In the genomic region with DNA sequence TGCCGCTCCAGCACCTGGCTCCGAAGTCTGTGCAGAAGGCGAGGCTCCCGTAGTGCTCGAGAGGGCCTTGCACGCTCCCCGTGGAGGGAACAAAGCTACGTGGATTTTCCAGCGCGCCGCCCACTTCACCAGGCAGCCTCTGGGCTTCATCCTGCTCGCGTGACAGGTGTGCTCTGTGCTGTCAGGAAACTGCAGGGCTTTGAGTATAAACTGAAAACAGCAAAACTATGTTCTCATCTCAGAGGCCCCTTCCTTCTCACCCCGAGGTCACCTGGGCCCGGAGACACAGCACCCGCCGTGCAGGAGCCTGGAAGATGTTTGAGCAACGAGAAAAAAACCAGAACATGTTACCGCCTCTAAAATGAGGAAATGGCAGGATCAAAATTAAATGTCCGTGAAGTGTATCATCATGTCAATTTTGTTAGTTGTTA, we compare ENCODE assay signal across 9 cellular contexts. TPM values are rescaled to one million over a fixed set of nuclear protein-coding genes. Genes with fewer than 3 reads are reported as not detected.
DNase-seq lines count a peak whose midpoint lies in the region; ATAC-seq, FAIRE-seq and TF ChIP-seq lines count a peak whose summit lies in the region.
"Had no signal": no experiment of that assay in that cellular context is flagged by ENCODE, and none has a peak within 500 bp of the region (broad histone marks: within the 10 kb centered on the region; RNA-seq: fewer than 3 reads in every experiment).

No MANE protein-coding gene starts in this region.

- H3K27ac Mint-ChIP-seq in CD4-positive, alpha-beta T cell, result peak overlapping the region; percentile 61
- H3K27ac Mint-ChIP-seq in H9 (no peak overlapping the region), astrocyte (ENCODE audit: unreplicated experiment) (peak overlapping the region; percentile 41)
- H3K27ac Mint-ChIP-seq in natural killer cell treated with Interleukin-12 subunit alpha and Interleukin-12 subunit beta and Interleukin-15 and Interleukin-18, amount 100 ng/mL, for 72 hours, result no peak overlapping the region

- H3K27me3 ChIP-seq in CD4-positive, alpha-beta T cell (ENCODE audit: control insufficient read depth, insufficient read depth, low read length), result no peaks in the 10 kb centered on the region
- H3K27me3 ChIP-seq in H9 (ENCODE audit: insufficient read depth, low read length), result no peaks in the 10 kb centered on the region
- H3K27me3 ChIP-seq in astrocyte (ENCODE audit: insufficient read depth, low read length), result no peaks in the 10 kb centered on the region

- no peak overlapping the region for H4K91ac ChIP-seq in H9 (ENCODE audit: insufficient read length, low read depth, low read length)

- CTCF ChIA-PET in CD4-positive, alpha-beta T cell (lab: Charles Lee), result interaction anchor here (0.9 to 1.5 kb wide), 2 partner anchors 18 to 34 kb away, joined by 3 to 6 read pairs; a partner anchor contains a TSS

- no CpG with 5 or more reads among the region's 20 CpGs for WGBS in H9 (ENCODE audit: extremely low coverage, insufficient read length, low lambda C conversion rate)

- intact Hi-C loops in CD4-positive, alpha-beta T cell (cut with DNase I, micrococcal nuclease), result no loop called here

- H3K23me2 ChIP-seq in H9 (ENCODE audit: insufficient read length, low read depth, low read length, poor library complexity, severe bottlenecking), result no peaks in the 10 kb centered on the region

- no peak overlapping the region for H2BK15ac ChIP-seq in H9 (ENCODE audit: low read depth, low read length)

- no peak overlapping the region for H3K4me2 ChIP-seq in H9 (ENCODE audit: insufficient read depth, insufficient read length, low read length)
- H3K4me2 ChIP-seq in astrocyte (ENCODE audit: low read length), result peak overlapping the region; percentile 95

- no peak overlapping the region for H3K23ac ChIP-seq in H9 (ENCODE audit: insufficient read length, low read depth, low read length)

- H4K5ac ChIP-seq in H9 (ENCODE audit: insufficient read length, low read depth, low read length), result no peak overlapping the region

- H2AK5ac ChIP-seq in H9 (ENCODE audit: insufficient read length, low read length), result no peak overlapping the region

- no peak for DNase-seq in CD4-positive, alpha-beta T cell
- DNase-seq in H9 (no peak), astrocyte (ENCODE audit: low read depth) (no peak), inferior parietal cortex (ENCODE audit: extremely low spot score) (no peak), NCI-H2081 (lab: John Stamatoyannopoulos, UW) (no peak), cerebellum (ENCODE audit: low spot score) (no peak)
- no peak for DNase-seq in natural killer cell treated with Interleukin-12 subunit alpha and Interleukin-12 subunit beta and Interleukin-15 and Interleukin-18, amount 100 ng/mL, for 72 hours (ENCODE audit: low spot score)

- no peak for TF ChIP-seq CTCF in CD4-positive, alpha-beta T cell (IDR thresholded peaks at IDR 0.05)
- TF ChIP-seq CTCF in H9 (conservative IDR thresholded peaks at IDR 0.05), result no peak
- TF ChIP-seq CTCF in astrocyte (IDR thresholded peaks at IDR 0.05; ENCODE audit: insufficient read depth, low read depth, low read length), result no peak

- H4K8ac ChIP-seq in H9 (replicated peaks; ENCODE audit: insufficient read length, low read depth, low read length), result no peak overlapping the region

- peak overlapping the region; percentile 67 for H3K4me3 ChIP-seq in astrocyte (ENCODE audit: insufficient read depth, low read depth, low read length)

- no peak overlapping the region for H3K9ac ChIP-seq in H9 (ENCODE audit: extremely low read depth, insufficient read length, low read length)
- H3K9ac ChIP-seq in astrocyte (ENCODE audit: low read length), result peak overlapping the region; percentile 87

- H2AFZ ChIP-seq in H9 (ENCODE audit: low read length) (no peak overlapping the region), astrocyte (ENCODE audit: low read depth, low read length) (no peak overlapping the region)

- H3K79me1 ChIP-seq in H9 (ENCODE audit: insufficient read depth, low read depth, low read length, poor library complexity, severe bottlenecking), result no peaks in the 10 kb centered on the region

- no peak overlapping the region for H3K4ac ChIP-seq in H9 (ENCODE audit: low read depth, low read length)

- peak overlapping the region; percentile 80 for H3K4me3 Mint-ChIP-seq in CD4-positive, alpha-beta T cell
- H3K4me3 Mint-ChIP-seq in H9, result peak overlapping the region; percentile 34 to 62
- H3K4me3 Mint-ChIP-seq in astrocyte (ENCODE audit: unreplicated experiment), result peak overlapping the region; percentile 90
- peak overlapping the region; percentile 55 for H3K4me3 Mint-ChIP-seq in natural killer cell treated with Interleukin-12 subunit alpha and Interleukin-12 subunit beta and Interleukin-15 and Interleukin-18, amount 100 ng/mL, for 72 hours

- FAIRE-seq in astrocyte (lab: Jason Lieb, UNC), result no peak

- no peak overlapping the region for H3T11ph ChIP-seq in H9 (ENCODE audit: low read length)

- no peak overlapping the region for H2BK5ac ChIP-seq in H9 (ENCODE audit: insufficient read length, low read length)

- peaks cover under 1% of the 10 kb centered on the region for H3K9me3 ChIP-seq in CD4-positive, alpha-beta T cell (ENCODE audit: control insufficient read depth, low read length)
- H3K9me3 ChIP-seq in H9 (ENCODE audit: control insufficient read depth, low read depth, low read length), result no peaks in the 10 kb centered on the region
- H3K9me3 ChIP-seq in astrocyte (ENCODE audit: insufficient read depth, low read depth, low read length), result no peaks in the 10 kb centered on the region

- H3K18ac ChIP-seq in H9 (ENCODE audit: insufficient read length, low read depth, low read length), result no peak overlapping the region

- H3K36me3 ChIP-seq in astrocyte (ENCODE audit: insufficient read depth, low read length), result peaks cover 2% of the 10 kb centered on the region

- peaks cover 44% of the 10 kb centered on the region for H3K4me1 Mint-ChIP-seq in CD4-positive, alpha-beta T cell (ENCODE audit: low read depth)
- H3K4me1 Mint-ChIP-seq in H9 (peaks cover 13 to 25% of the 10 kb centered on the region in 2 experiments), astrocyte (ENCODE audit: low read depth, unreplicated experiment) (peaks cover 14% of the 10 kb centered on the region)
- peaks cover 6 to 24% of the 10 kb centered on the region in 2 donors for H3K4me1 Mint-ChIP-seq in natural killer cell treated with Interleukin-12 subunit alpha and Interleukin-12 subunit beta and Interleukin-15 and Interleukin-18, amount 100 ng/mL, for 72 hours (ENCODE audit: low read depth in 2 of 2)

- H3K36me3 Mint-ChIP-seq in CD4-positive, alpha-beta T cell (ENCODE audit: low read depth), result peaks cover 33% of the 10 kb centered on the region
- H3K36me3 Mint-ChIP-seq in H9 (ENCODE audit: insufficient read depth in 1 of 3, low read depth in 3 of 3) (peaks cover 1 to 23% (median 4%) of the 10 kb centered on the region in 3 experiments), astrocyte (ENCODE audit: low read depth, unreplicated experiment) (peaks cover 8% of the 10 kb centered on the region)
- peaks cover 4% of the 10 kb centered on the region for H3K36me3 Mint-ChIP-seq in natural killer cell treated with Interleukin-12 subunit alpha and Interleukin-12 subunit beta and Interleukin-15 and Interleukin-18, amount 100 ng/mL, for 72 hours

- H3K79me2 ChIP-seq in H9 (ENCODE audit: insufficient read depth, low read length), result no peaks in the 10 kb centered on the region
- peaks cover 63% of the 10 kb centered on the region for H3K79me2 ChIP-seq in astrocyte (ENCODE audit: insufficient read depth, low read length)

- no peaks in the 10 kb centered on the region for H3K4me1 ChIP-seq in H9 (ENCODE audit: insufficient read depth, low read length)
- H3K4me1 ChIP-seq in astrocyte (ENCODE audit: insufficient read depth, low read length), result peaks cover 18% of the 10 kb centered on the region

- no peak for ATAC-seq in CD4-positive, alpha-beta T cell (ENCODE audit: poor library complexity)
- ATAC-seq in natural killer cell treated with Interleukin-12 subunit alpha and Interleukin-12 subunit beta and Interleukin-15 and Interleukin-18, amount 100 ng/mL, for 72 hours, result no peak
- no peak for ATAC-seq in GM18861 (IDR thresholded peaks at IDR 0.05; ENCODE audit: unreplicated experiment)
- ATAC-seq: sciatic nerve had no signal

- H3K56ac ChIP-seq in H9 (ENCODE audit: insufficient read length, low read depth, low read length), result no peak overlapping the region

- H3K27me3 Mint-ChIP-seq in CD4-positive, alpha-beta T cell, result no peaks in the 10 kb centered on the region
- peaks cover 2% of the 10 kb centered on the region; the same call in 1 of the 2 replicates for H3K27me3 Mint-ChIP-seq in H9 (ENCODE audit: low read depth)
- no peaks in the 10 kb centered on the region for H3K27me3 Mint-ChIP-seq in astrocyte (ENCODE audit: low read depth, unreplicated experiment)
- no peaks in the 10 kb centered on the region for H3K27me3 Mint-ChIP-seq in natural killer cell treated with Interleukin-12 subunit alpha and Interleukin-12 subunit beta and Interleukin-15 and Interleukin-18, amount 100 ng/mL, for 72 hours

- no peaks in the 10 kb centered on the region for H3K9me3 Mint-ChIP-seq in CD4-positive, alpha-beta T cell
- H3K9me3 Mint-ChIP-seq in H9 (no peaks in the 10 kb centered on the region), astrocyte (ENCODE audit: unreplicated experiment) (no peaks in the 10 kb centered on the region)
- peaks cover 3% of the 10 kb centered on the region for H3K9me3 Mint-ChIP-seq in natural killer cell treated with Interleukin-12 subunit alpha and Interleukin-12 subunit beta and Interleukin-15 and Interleukin-18, amount 100 ng/mL, for 72 hours

- no peak overlapping the region for H2BK20ac ChIP-seq in H9 (ENCODE audit: low read depth, low read length, poor library complexity, severe bottlenecking)

- no peak overlapping the region for H2BK12ac ChIP-seq in H9 (ENCODE audit: insufficient read length, low read depth, low read length)

- H4K20me1 ChIP-seq in H9 (ENCODE audit: control insufficient read depth, insufficient read depth, insufficient read length), result no peaks in the 10 kb centered on the region
- peaks cover 60% of the 10 kb centered on the region for H4K20me1 ChIP-seq in astrocyte (ENCODE audit: insufficient read depth, low read length)

- H3K27ac ChIP-seq in CD4-positive, alpha-beta T cell (ENCODE audit: low read depth, low read length), result no peak overlapping the region
- H3K27ac ChIP-seq in H9 (ENCODE audit: insufficient read length, low read depth, low read length) (no peak overlapping the region), astrocyte (ENCODE audit: low read depth, low read length) (no peak overlapping the region)

- H3K14ac ChIP-seq in H9 (ENCODE audit: insufficient read depth, low read length), result no peak overlapping the region

- POLR2A ChIA-PET in CD4-positive, alpha-beta T cell (lab: Charles Lee), result interaction anchor here (1.0 to 1.4 kb wide), 2 partner anchors 18 to 39 kb away, joined by 4 read pairs; a partner anchor contains a TSS

- H2BK120ac ChIP-seq in H9 (ENCODE audit: low read depth, low read length, poor library complexity, severe bottlenecking), result no peak overlapping the region

RNA-seq across cellular contexts. Expression of a gene that starts 17.6 kb away (rescaled TPM):
- 10 to 100 TPM in 1 of 2 experiments, 1 to 10 TPM in 1; 9.9 to 13.7 TPM for total RNA-seq in CD4-positive, alpha-beta T cell
- total RNA-seq in H9 (2021), result 1.4 and 1.6 TPM in 2 replicates
- total RNA-seq in astrocyte, result 1.7 and 3.4 TPM in 2 replicates
- 1 to 10 TPM in 1 of 2 donors, under 1 TPM in 1; 0.89 to 8.1 TPM for total RNA-seq in natural killer cell treated with Interleukin-12 subunit alpha and Interleukin-12 subunit beta and Interleukin-15 and Interleukin-18, amount 100 ng/mL, for 72 hours
- total RNA-seq in cerebellum, result 2.7 TPM

RNA-seq across cellular contexts. Expression of a gene that starts 43.8 kb away (rescaled TPM):
- total RNA-seq in CD4-positive, alpha-beta T cell, result not detected
- total RNA-seq in H9 (2021) (not detected in 2 replicates), astrocyte (not detected in 2 replicates), cerebellum (not detected)
- not detected for total RNA-seq in natural killer cell treated with Interleukin-12 subunit alpha and Interleukin-12 subunit beta and Interleukin-15 and Interleukin-18, amount 100 ng/mL, for 72 hours

RNA-seq across cellular contexts. Expression of a gene that starts 51.4 kb away (rescaled TPM):
- total RNA-seq in CD4-positive, alpha-beta T cell, result 10 to 100 TPM; 47.7 to 51.8 TPM
- total RNA-seq in H9 (2021), result 10.2 and 12.3 TPM in 2 replicates
- total RNA-seq in astrocyte, result 13.4 and 13.8 TPM in 2 replicates
- 10 to 100 TPM; 17.2 to 19.9 TPM for total RNA-seq in natural killer cell treated with Interleukin-12 subunit alpha and Interleukin-12 subunit beta and Interleukin-15 and Interleukin-18, amount 100 ng/mL, for 72 hours
- total RNA-seq in cerebellum, result 23.4 TPM

Comparison
In these comparisons a context has a peak if more than half of its experiments do, and no peak if none do; other contexts are left out.
1. H3K27ac Mint-ChIP-seq: peak in CD4-positive, alpha-beta T cell (single experiment) and astrocyte (single experiment); none in H9 (0 of 3) and natural killer cell treated with Interleukin-12 subunit alpha and Interleukin-12 subunit beta and Interleukin-15 and Interleukin-18, amount 100 ng/mL, for 72 hours (0 of 2).
2. Peak in every context shown above with its lines, with median percentiles within 50 percentile points of each other: H3K4me3 Mint-ChIP-seq.